ENCODE assay signal across 1 cellular context in the genomic region with DNA sequence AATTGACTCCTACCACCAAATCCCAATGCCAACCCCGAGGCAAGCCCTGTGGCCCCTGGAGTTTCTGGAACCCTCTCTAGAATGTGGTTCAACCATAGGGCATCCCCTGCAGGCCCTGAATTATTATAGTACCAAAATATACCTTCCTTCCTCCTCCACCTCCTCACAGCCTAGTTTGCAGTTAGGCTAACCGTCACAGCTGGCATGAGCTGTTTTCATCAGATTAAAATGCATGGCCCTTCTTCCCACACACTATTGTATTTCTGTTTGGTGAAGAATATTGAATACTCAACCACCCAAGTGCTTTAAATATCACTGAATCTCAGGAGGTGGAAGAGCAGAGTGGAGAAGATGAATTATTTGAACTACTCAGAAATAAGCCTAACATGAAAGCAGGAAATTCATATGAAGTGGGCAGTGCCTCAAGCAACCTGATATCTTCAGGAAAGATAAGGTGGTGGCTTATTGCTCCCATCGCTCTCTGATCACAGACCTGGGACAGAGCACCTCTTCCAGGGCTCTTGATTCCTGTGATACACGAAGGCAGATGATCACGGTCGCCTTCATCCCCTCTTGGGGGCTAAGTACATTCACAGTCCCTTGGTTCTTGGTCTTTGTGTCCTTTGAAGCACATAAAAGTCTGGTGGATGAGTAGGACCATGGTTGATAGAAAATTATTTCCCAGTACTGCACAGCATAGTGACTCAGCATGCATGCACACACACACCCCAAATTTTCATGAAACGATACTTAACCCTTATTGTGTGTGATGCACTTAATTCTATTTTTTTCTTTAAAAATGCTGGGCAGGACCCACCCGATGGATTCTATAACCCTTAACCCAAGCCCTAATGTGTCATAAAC.
TF ChIP-seq lines count a peak whose summit lies in the region.

No MANE protein-coding gene starts in this region.

TF ChIP-seq in K562, 482 proteins besides CTCF, POLR2A, EP300 and RAD21 (continued from another document and continues in another):
- TF ChIP-seq, protein P1, sequence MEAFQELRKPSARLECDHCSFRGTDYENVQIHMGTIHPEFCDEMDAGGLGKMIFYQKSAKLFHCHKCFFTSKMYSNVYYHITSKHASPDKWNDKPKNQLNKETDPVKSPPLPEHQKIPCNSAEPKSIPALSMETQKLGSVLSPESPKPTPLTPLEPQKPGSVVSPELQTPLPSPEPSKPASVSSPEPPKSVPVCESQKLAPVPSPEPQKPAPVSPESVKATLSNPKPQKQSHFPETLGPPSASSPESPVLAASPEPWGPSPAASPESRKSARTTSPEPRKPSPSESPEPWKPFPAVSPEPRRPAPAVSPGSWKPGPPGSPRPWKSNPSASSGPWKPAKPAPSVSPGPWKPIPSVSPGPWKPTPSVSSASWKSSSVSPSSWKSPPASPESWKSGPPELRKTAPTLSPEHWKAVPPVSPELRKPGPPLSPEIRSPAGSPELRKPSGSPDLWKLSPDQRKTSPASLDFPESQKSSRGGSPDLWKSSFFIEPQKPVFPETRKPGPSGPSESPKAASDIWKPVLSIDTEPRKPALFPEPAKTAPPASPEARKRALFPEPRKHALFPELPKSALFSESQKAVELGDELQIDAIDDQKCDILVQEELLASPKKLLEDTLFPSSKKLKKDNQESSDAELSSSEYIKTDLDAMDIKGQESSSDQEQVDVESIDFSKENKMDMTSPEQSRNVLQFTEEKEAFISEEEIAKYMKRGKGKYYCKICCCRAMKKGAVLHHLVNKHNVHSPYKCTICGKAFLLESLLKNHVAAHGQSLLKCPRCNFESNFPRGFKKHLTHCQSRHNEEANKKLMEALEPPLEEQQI (IDR thresholded peaks at IDR 0.05) = no peak
- TF ChIP-seq CBX1 (IDR thresholded peaks at IDR 0.05; ENCODE audit: low read depth) = no peak
- peak; percentile 75 for TF ChIP-seq ZNF316 (IDR thresholded peaks at IDR 0.05)
- TF ChIP-seq ESRRB (CRISPR knock-in tag; IDR thresholded peaks at IDR 0.05; ENCODE audit: borderline replicate concordance) = no peak
- no peak for TF ChIP-seq ZNF830 (CRISPR knock-in tag; IDR thresholded peaks at IDR 0.05)
- TF ChIP-seq HNRNPL (IDR thresholded peaks at IDR 0.05; ENCODE audit: low read depth, low read length) = no peak
- TF ChIP-seq ZNF239 (CRISPR knock-in tag; IDR thresholded peaks at IDR 0.05) = no peak
- TF ChIP-seq, protein P2, sequence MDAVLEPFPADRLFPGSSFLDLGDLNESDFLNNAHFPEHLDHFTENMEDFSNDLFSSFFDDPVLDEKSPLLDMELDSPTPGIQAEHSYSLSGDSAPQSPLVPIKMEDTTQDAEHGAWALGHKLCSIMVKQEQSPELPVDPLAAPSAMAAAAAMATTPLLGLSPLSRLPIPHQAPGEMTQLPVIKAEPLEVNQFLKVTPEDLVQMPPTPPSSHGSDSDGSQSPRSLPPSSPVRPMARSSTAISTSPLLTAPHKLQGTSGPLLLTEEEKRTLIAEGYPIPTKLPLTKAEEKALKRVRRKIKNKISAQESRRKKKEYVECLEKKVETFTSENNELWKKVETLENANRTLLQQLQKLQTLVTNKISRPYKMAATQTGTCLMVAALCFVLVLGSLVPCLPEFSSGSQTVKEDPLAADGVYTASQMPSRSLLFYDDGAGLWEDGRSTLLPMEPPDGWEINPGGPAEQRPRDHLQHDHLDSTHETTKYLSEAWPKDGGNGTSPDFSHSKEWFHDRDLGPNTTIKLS (IDR thresholded peaks at IDR 0.05; ENCODE audit: borderline replicate concordance, low read depth) = no peak
- no peak for TF ChIP-seq MEF2A (IDR thresholded peaks at IDR 0.05; ENCODE audit: control insufficient read depth, low read depth, low read length)
- TF ChIP-seq ZNF384 (IDR thresholded peaks at IDR 0.05; ENCODE audit: low read depth, low read length) = no peak
- no peak for TF ChIP-seq POLR2AphosphoS2 (IDR thresholded peaks at IDR 0.05; ENCODE audit: low read length)
- TF ChIP-seq ZNF121 (CRISPR knock-in tag; conservative IDR thresholded peaks at IDR 0.05) = no peak
- TF ChIP-seq RFX7 (CRISPR knock-in tag; IDR thresholded peaks at IDR 0.05) = no peak
- TF ChIP-seq ZNF24 (IDR thresholded peaks at IDR 0.05) = no peak
- TF ChIP-seq SUPT5H (IDR thresholded peaks at IDR 0.05) = no peak
- TF ChIP-seq, protein P3, sequence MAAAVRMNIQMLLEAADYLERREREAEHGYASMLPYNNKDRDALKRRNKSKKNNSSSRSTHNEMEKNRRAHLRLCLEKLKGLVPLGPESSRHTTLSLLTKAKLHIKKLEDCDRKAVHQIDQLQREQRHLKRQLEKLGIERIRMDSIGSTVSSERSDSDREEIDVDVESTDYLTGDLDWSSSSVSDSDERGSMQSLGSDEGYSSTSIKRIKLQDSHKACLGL (CRISPR knock-in tag; IDR thresholded peaks at IDR 0.05; ENCODE audit: borderline replicate concordance, poor library complexity, severe bottlenecking) = no peak
- TF ChIP-seq KLF1 (tag; IDR thresholded peaks at IDR 0.05) = no peak
- TF ChIP-seq ZFP1 (CRISPR knock-in tag; IDR thresholded peaks at IDR 0.05) = no peak
- TF ChIP-seq ARID1B (IDR thresholded peaks at IDR 0.05) = peak; percentile 29; the same call in 1 of the 2 replicates
- no peak for TF ChIP-seq PPARD (CRISPR knock-in tag; IDR thresholded peaks at IDR 0.05)
- TF ChIP-seq CXXC5 (CRISPR knock-in tag; IDR thresholded peaks at IDR 0.05) = 0 out of 2 replicates have a peak, but pooled peaks have one; percentile 12
- no peak for TF ChIP-seq ZNF780A (CRISPR knock-in tag; IDR thresholded peaks at IDR 0.05)
- no peak for TF ChIP-seq ZKSCAN1 (IDR thresholded peaks at IDR 0.05; ENCODE audit: low read depth, low read length)
- no peak for TF ChIP-seq TAL1 (IDR thresholded peaks at IDR 0.05)
- no peak for TF ChIP-seq TAF7 (tag; IDR thresholded peaks at IDR 0.05)
- TF ChIP-seq, protein P4, sequence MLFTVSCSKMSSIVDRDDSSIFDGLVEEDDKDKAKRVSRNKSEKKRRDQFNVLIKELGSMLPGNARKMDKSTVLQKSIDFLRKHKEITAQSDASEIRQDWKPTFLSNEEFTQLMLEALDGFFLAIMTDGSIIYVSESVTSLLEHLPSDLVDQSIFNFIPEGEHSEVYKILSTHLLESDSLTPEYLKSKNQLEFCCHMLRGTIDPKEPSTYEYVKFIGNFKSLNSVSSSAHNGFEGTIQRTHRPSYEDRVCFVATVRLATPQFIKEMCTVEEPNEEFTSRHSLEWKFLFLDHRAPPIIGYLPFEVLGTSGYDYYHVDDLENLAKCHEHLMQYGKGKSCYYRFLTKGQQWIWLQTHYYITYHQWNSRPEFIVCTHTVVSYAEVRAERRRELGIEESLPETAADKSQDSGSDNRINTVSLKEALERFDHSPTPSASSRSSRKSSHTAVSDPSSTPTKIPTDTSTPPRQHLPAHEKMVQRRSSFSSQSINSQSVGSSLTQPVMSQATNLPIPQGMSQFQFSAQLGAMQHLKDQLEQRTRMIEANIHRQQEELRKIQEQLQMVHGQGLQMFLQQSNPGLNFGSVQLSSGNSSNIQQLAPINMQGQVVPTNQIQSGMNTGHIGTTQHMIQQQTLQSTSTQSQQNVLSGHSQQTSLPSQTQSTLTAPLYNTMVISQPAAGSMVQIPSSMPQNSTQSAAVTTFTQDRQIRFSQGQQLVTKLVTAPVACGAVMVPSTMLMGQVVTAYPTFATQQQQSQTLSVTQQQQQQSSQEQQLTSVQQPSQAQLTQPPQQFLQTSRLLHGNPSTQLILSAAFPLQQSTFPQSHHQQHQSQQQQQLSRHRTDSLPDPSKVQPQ (CRISPR knock-in tag; IDR thresholded peaks at IDR 0.05; ENCODE audit: borderline replicate concordance) = no peak
- peak; percentile 37; the same call in 1 of the 2 replicates for TF ChIP-seq FOSL1 (tag; conservative IDR thresholded peaks at IDR 0.05)
- TF ChIP-seq CBFA2T3 (IDR thresholded peaks at IDR 0.05) = no peak
- TF ChIP-seq MTA2 (IDR thresholded peaks at IDR 0.05; ENCODE audit: low read depth) = no peak
- 0 out of 2 replicates have a peak, but pooled peaks have one; percentile 21 for TF ChIP-seq L3MBTL2 (IDR thresholded peaks at IDR 0.05)
- TF ChIP-seq ZNF140 (CRISPR knock-in tag; IDR thresholded peaks at IDR 0.05) = no peak
- no peak for TF ChIP-seq NCOA4 (IDR thresholded peaks at IDR 0.05; ENCODE audit: partially characterized antibody)
- no peak for TF ChIP-seq KLF13 (tag; IDR thresholded peaks at IDR 0.05; ENCODE audit: borderline replicate concordance, low read depth)
- TF ChIP-seq YY1 (IDR thresholded peaks at IDR 0.05; ENCODE audit: borderline replicate concordance in 1 of 3, control insufficient read depth in 1 of 3, extremely low read depth in 1 of 3, insufficient read depth in 3 of 3, insufficient read length in 1 of 3, insufficient replicate concordance in 2 of 3, low read depth in 1 of 3, low read length in 2 of 3) = no peak
- no peak for TF ChIP-seq FOS (IDR thresholded peaks at IDR 0.05; ENCODE audit: extremely low read depth, insufficient read length)
- TF ChIP-seq RBM25 (IDR thresholded peaks at IDR 0.05; ENCODE audit: low read depth, low read length, severe bottlenecking) = no peak
- TF ChIP-seq PHF8 (IDR thresholded peaks at IDR 0.05; ENCODE audit: borderline replicate concordance, low read length) = no peak
- TF ChIP-seq C11orf30 (IDR thresholded peaks at IDR 0.05; ENCODE audit: low read depth) = peak; percentile 87
- 0 out of 2 replicates have a peak, but pooled peaks have one; percentile 30 for TF ChIP-seq ZBTB17 (CRISPR knock-in tag; IDR thresholded peaks at IDR 0.05)
- TF ChIP-seq, protein P5, sequence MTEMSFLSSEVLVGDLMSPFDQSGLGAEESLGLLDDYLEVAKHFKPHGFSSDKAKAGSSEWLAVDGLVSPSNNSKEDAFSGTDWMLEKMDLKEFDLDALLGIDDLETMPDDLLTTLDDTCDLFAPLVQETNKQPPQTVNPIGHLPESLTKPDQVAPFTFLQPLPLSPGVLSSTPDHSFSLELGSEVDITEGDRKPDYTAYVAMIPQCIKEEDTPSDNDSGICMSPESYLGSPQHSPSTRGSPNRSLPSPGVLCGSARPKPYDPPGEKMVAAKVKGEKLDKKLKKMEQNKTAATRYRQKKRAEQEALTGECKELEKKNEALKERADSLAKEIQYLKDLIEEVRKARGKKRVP (CRISPR knock-in tag; IDR thresholded peaks at IDR 0.05) = no peak
- TF ChIP-seq TFAM (CRISPR knock-in tag; conservative IDR thresholded peaks at IDR 0.05) = no peak
- no peak for TF ChIP-seq ZNF408 (CRISPR knock-in tag; IDR thresholded peaks at IDR 0.05; ENCODE audit: low read depth)
- TF ChIP-seq, protein P6, sequence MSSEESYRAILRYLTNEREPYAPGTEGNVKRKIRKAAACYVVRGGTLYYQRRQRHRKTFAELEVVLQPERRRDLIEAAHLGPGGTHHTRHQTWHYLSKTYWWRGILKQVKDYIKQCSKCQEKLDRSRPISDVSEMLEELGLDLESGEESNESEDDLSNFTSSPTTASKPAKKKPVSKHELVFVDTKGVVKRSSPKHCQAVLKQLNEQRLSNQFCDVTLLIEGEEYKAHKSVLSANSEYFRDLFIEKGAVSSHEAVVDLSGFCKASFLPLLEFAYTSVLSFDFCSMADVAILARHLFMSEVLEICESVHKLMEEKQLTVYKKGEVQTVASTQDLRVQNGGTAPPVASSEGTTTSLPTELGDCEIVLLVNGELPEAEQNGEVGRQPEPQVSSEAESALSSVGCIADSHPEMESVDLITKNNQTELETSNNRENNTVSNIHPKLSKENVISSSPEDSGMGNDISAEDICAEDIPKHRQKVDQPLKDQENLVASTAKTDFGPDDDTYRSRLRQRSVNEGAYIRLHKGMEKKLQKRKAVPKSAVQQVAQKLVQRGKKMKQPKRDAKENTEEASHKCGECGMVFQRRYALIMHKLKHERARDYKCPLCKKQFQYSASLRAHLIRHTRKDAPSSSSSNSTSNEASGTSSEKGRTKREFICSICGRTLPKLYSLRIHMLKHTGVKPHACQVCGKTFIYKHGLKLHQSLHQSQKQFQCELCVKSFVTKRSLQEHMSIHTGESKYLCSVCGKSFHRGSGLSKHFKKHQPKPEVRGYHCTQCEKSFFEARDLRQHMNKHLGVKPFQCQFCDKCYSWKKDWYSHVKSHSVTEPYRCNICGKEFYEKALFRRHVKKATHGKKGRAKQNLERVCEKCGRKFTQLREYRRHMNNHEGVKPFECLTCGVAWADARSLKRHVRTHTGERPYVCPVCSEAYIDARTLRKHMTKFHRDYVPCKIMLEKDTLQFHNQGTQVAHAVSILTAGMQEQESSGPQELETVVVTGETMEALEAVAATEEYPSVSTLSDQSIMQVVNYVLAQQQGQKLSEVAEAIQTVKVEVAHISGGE (CRISPR knock-in tag; IDR thresholded peaks at IDR 0.05) = no peak
- TF ChIP-seq, protein P7, sequence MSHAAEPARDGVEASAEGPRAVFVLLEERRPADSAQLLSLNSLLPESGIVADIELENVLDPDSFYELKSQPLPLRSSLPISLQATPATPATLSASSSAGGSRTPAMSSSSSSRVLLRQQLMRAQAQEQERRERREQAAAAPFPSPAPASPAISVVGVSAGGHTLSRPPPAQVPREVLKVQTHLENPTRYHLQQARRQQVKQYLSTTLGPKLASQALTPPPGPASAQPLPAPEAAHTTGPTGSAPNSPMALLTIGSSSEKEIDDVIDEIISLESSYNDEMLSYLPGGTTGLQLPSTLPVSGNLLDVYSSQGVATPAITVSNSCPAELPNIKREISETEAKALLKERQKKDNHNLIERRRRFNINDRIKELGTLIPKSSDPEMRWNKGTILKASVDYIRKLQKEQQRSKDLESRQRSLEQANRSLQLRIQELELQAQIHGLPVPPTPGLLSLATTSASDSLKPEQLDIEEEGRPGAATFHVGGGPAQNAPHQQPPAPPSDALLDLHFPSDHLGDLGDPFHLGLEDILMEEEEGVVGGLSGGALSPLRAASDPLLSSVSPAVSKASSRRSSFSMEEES (CRISPR knock-in tag; IDR thresholded peaks at IDR 0.05) = no peak
- no peak for TF ChIP-seq CBFB (CRISPR knock-in tag; IDR thresholded peaks at IDR 0.05)
- TF ChIP-seq IRF2 (CRISPR knock-in tag; IDR thresholded peaks at IDR 0.05) = no peak
- TF ChIP-seq, protein P8, sequence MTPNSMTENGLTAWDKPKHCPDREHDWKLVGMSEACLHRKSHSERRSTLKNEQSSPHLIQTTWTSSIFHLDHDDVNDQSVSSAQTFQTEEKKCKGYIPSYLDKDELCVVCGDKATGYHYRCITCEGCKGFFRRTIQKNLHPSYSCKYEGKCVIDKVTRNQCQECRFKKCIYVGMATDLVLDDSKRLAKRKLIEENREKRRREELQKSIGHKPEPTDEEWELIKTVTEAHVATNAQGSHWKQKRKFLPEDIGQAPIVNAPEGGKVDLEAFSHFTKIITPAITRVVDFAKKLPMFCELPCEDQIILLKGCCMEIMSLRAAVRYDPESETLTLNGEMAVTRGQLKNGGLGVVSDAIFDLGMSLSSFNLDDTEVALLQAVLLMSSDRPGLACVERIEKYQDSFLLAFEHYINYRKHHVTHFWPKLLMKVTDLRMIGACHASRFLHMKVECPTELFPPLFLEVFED (CRISPR knock-in tag; conservative IDR thresholded peaks at IDR 0.05) = no peak
- peak; percentile 22; the same call in 1 of the 2 replicates for TF ChIP-seq ATF7 (IDR thresholded peaks at IDR 0.05)
- TF ChIP-seq BCL6 (CRISPR knock-in tag; IDR thresholded peaks at IDR 0.05) = no peak
- TF ChIP-seq, protein P9, sequence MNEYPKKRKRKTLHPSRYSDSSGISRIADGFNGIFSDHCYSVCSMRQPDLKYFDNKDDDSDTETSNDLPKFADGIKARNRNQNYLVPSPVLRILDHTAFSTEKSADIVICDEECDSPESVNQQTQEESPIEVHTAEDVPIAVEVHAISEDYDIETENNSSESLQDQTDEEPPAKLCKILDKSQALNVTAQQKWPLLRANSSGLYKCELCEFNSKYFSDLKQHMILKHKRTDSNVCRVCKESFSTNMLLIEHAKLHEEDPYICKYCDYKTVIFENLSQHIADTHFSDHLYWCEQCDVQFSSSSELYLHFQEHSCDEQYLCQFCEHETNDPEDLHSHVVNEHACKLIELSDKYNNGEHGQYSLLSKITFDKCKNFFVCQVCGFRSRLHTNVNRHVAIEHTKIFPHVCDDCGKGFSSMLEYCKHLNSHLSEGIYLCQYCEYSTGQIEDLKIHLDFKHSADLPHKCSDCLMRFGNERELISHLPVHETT (CRISPR knock-in tag; conservative IDR thresholded peaks at IDR 0.05 in 1 of 2, IDR thresholded peaks at IDR 0.05 in 1 of 2) = no peak
- TF ChIP-seq LCOR (CRISPR knock-in tag; IDR thresholded peaks at IDR 0.05) = no peak
- no peak for TF ChIP-seq RUNX1 (IDR thresholded peaks at IDR 0.05; ENCODE audit: low read depth)
- TF ChIP-seq SMARCE1 (IDR thresholded peaks at IDR 0.05) = peak; percentile 39; the same call in 1 of the 2 replicates
